Comparison of ENCODE assay signal across 25 cellular contexts in genomic region chr4:143658336-143658735, GRCh38. TPM values are rescaled to one million over a fixed set of nuclear protein-coding genes. Genes with fewer than 3 reads are reported as not detected.
"Had no signal": no experiment of that assay in that cellular context is flagged by ENCODE, and none has a peak within 500 bp of the region (broad histone marks: within the 10 kb centered on the region; RNA-seq: fewer than 3 reads in every experiment).

No MANE protein-coding gene starts in this region.

- DNase-seq: stimulated activated CD4-positive, alpha-beta T cell treated with anti-CD3 and anti-CD28 coated beads, Interleukin-2, amount 100 ng/mL, for 48 hours; stimulated activated CD4-positive, alpha-beta T cell treated with anti-CD3 and anti-CD28 coated beads, Interleukin-4, amount 100 ng/mL, for 1 hour; stimulated activated CD4-positive, alpha-beta T cell treated with anti-CD3 and anti-CD28 coated beads, Interleukin-4, amount 100 ng/mL, for 24 hours; stimulated activated CD4-positive, alpha-beta T cell treated with anti-CD3 and anti-CD28 coated beads, Interleukin-4, amount 100 ng/mL, for 4 hours; stimulated activated CD8-positive, alpha-beta memory T cell treated with anti-CD3 and anti-CD28 coated beads, Interleukin-4, amount 100 ng/mL, for 48 hours; stimulated activated naive B cell treated with anti-CD40 and anti-IgM and Interleukin-4, amounts not matched to agents 10 μg/mL and 1 μg/mL and 100 μg/mL, for 72 hours; stimulated activated naive CD4-positive, alpha-beta T cell; stimulated activated naive CD4-positive, alpha-beta T cell treated with Interleukin-2 at 50 U/mL for 16 hours; stimulated activated naive CD8-positive, alpha-beta T cell treated with anti-CD3 and anti-CD28 coated beads, Interleukin-15, amount 100 ng/mL, for 72 hours; stimulated activated naive CD8-positive, alpha-beta T cell treated with anti-CD3 and anti-CD28 coated beads, Interleukin-15, Interleukin-2, amounts not matched to agents 100 U/mL and 50 U/mL, for 24 hours; stomach; substantia nigra; testis; thyroid gland; tibial artery; transverse colon; trophoblast cell; upper lobe of right lung; uterus had no signal

- ATAC-seq: stimulated activated effector memory CD8-positive, alpha-beta T cell treated with anti-CD3 and anti-CD28 coated beads, Interleukin-12 subunit alpha, Interleukin-12 subunit beta, amount 100 ng/mL, for 72 hours; stimulated activated memory B cell treated with anti-CD40 and anti-IgM and Interleukin-4, amounts not matched to agents 10 μg/mL and 1 μg/mL and 100 μg/mL, for 72 hours; stimulated activated naive B cell treated with anti-CD40 and anti-IgM and Interleukin-4, amounts not matched to agents 10 μg/mL and 1 μg/mL and 100 μg/mL, for 72 hours; stimulated activated naive CD8-positive, alpha-beta T cell treated with anti-CD3 and anti-CD28 coated beads, Interleukin-15, amount 100 ng/mL, for 72 hours; stimulated activated naive CD8-positive, alpha-beta T cell treated with anti-CD3 and anti-CD28 coated beads, Interleukin-15, Interleukin-2, amounts not matched to agents 100 U/mL and 50 U/mL, for 24 hours; upper lobe of right lung had no signal

RNA-seq across cellular contexts. Expression of gene FREM3, which starts 42.1 kb away (rescaled TPM):
- total RNA-seq: subcutaneous adipose tissue, suprapubic skin, thyroid gland, tibial nerve, transverse colon, vagina had no signal
